8 cellular contexts compared by ENCODE assay signal in the genomic region with DNA sequence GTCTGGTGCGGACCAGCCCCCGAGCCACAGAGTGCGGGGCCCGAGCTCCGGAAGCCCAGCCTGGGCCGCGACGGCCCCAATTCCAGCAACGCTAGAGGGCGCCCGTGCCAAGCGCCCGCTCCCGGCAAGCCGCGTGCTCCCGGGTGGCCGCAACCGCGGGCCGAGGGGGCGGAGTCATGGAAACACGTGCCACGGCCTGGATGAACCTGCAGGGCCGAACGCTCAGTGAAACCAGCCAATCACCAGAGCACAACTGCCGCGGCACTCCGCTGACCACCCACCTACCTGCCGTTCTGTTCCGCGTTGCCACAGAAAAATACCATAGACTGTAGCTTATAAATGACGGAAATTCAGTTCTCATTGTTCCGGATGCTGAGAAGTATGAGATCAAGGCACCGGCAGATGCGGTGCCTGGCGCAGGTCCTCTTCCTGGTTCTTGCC.
A peak's percentile ranks its signal among the peaks of the same experiment; 100 is the strongest.
DNase-seq lines count a peak whose midpoint lies in the region; ATAC-seq, FAIRE-seq and TF ChIP-seq lines count a peak whose summit lies in the region.

No MANE protein-coding gene starts in this region.

- FAIRE-seq in GM12892 (lab: Jason Lieb, UNC): no peak

- no peaks in the 10 kb centered on the region for H3K9me3 ChIP-seq in WERI-Rb-1 (ENCODE audit: severe bottlenecking)

- H3K27me3 Mint-ChIP-seq in activated B cell treated with CpG ODN at 0.5 μM for 24 hours (peaks cover 26% of the 10 kb centered on the region), MCF 10A (ENCODE audit: insufficient read depth, unreplicated experiment) (peaks cover 12% of the 10 kb centered on the region)

- intact Hi-C loops in activated B cell treated with CpG ODN at 0.5 μM for 24 hours (cut with micrococcal nuclease) (no loop called here), MCF 10A (cut with micrococcal nuclease) (no loop called here)

- DNase-seq in GM12892 (ENCODE audit: insufficient read length) (peak; percentile 28), activated B cell treated with CpG ODN at 0.5 μM for 24 hours (peak; percentile 34), MCF 10A (ENCODE audit: unreplicated experiment) (no peak), inferior parietal cortex (ENCODE audit: extremely low spot score) (peak; percentile 27), GOT3 (lab: John Stamatoyannopoulos, UW) (no peak), WERI-Rb-1 (no peak)
- peak; percentile 38 to 73 (median 56) for DNase-seq in stimulated activated CD4-positive, alpha-beta T cell treated with anti-CD3 and anti-CD28 coated beads, Interleukin-1b, Interleukin-23, amount 100 ng/mL, for 24 hours (ENCODE audit: low read depth in 4 of 4, low spot score in 1 of 4)

- H3K27ac Mint-ChIP-seq in activated B cell treated with CpG ODN at 0.5 μM for 24 hours (no peak overlapping the region), MCF 10A (ENCODE audit: low read depth, unreplicated experiment) (no peak overlapping the region)

- TF ChIP-seq POLR2A in GM12892 (IDR thresholded peaks at IDR 0.05; ENCODE audit: low read depth, low read length): no peak

- H3K4me3 ChIP-seq in WERI-Rb-1 (ENCODE audit: low read depth, low read length): no peak overlapping the region

- POLR2A ChIA-PET in activated B cell treated with CpG ODN at 0.5 μM for 24 hours (lab: Charles Lee) (no interaction called here), MCF 10A (lab: Yijun Ruan, JAX) (interaction anchor here (0.6 kb wide), 1 partner anchor 80 kb away, joined by 3 read pairs; no protein-coding TSS in a partner anchor)

- H3K4me1 Mint-ChIP-seq in activated B cell treated with CpG ODN at 0.5 μM for 24 hours (peaks cover 8% of the 10 kb centered on the region), MCF 10A (ENCODE audit: insufficient read depth, unreplicated experiment) (peaks cover 7% of the 10 kb centered on the region)

- CTCF ChIA-PET in activated B cell treated with CpG ODN at 0.5 μM for 24 hours (lab: Charles Lee) (no interaction called here), MCF 10A (lab: Yijun Ruan, JAX) (interaction anchor here (1.4 kb wide), 1 partner anchor 11 kb away, joined by 5 read pairs; no protein-coding TSS in a partner anchor)

- no peaks in the 10 kb centered on the region for H3K36me3 Mint-ChIP-seq in activated B cell treated with CpG ODN at 0.5 μM for 24 hours (ENCODE audit: low read depth)
- H3K36me3 Mint-ChIP-seq in MCF 10A (ENCODE audit: insufficient read depth, unreplicated experiment): peaks cover 9% of the 10 kb centered on the region

- H3K9me3 Mint-ChIP-seq in activated B cell treated with CpG ODN at 0.5 μM for 24 hours: no peaks in the 10 kb centered on the region
- H3K9me3 Mint-ChIP-seq in MCF 10A (ENCODE audit: unreplicated experiment): no peaks in the 10 kb centered on the region

- TF ChIP-seq CTCF in activated B cell treated with CpG ODN at 0.5 μM for 24 hours (IDR thresholded peaks at IDR 0.05) (no peak), MCF 10A (IDR thresholded peaks at IDR 0.05; ENCODE audit: unreplicated experiment) (peak; percentile 24), WERI-Rb-1 (IDR thresholded peaks at IDR 0.05; ENCODE audit: low read depth, low read length) (no peak)

- H3K36me3 ChIP-seq in WERI-Rb-1: no peaks in the 10 kb centered on the region

- H3K4me3 Mint-ChIP-seq in activated B cell treated with CpG ODN at 0.5 μM for 24 hours (peak overlapping the region; percentile 65), MCF 10A (ENCODE audit: unreplicated experiment) (no peak overlapping the region)

- BruUV-seq in MCF 10A (replicated peaks; lab: Mats Ljungman, UMichigan): no TSS peak

- peak; percentile 64 for ATAC-seq in activated B cell treated with CpG ODN at 0.5 μM for 24 hours (ENCODE audit: low read depth)
- no peak for ATAC-seq in HG02885 (IDR thresholded peaks at IDR 0.05; ENCODE audit: poor library complexity, unreplicated experiment)

- H3K27ac ChIP-seq in WERI-Rb-1: no peak overlapping the region

- H3K27me3 ChIP-seq in WERI-Rb-1 (ENCODE audit: insufficient read depth, low read depth, severe bottlenecking): no peaks in the 10 kb centered on the region

Comparison
In these comparisons a context has a peak if more than half of its experiments do, and no peak if none do; other contexts are left out.
1. DNase-seq: peak in GM12892 (single experiment), activated B cell treated with CpG ODN at 0.5 μM for 24 hours (single experiment), inferior parietal cortex (single experiment) and stimulated activated CD4-positive, alpha-beta T cell treated with anti-CD3 and anti-CD28 coated beads, Interleukin-1b, Interleukin-23, amount 100 ng/mL, for 24 hours (4 of 4); none in MCF 10A (single experiment), GOT3 (single experiment) and WERI-Rb-1 (single experiment).